ENCODE assay signal across 1 cellular context in genomic region chr2:228103379-228103778, GRCh38.
TF ChIP-seq lines count a peak whose summit lies in the region.

No MANE protein-coding gene starts in this region.

TF ChIP-seq in HepG2, 621 proteins besides CTCF, POLR2A, EP300 and RAD21 (continued from another document):
- TF ChIP-seq ZNF609 (CRISPR knock-in tag; IDR thresholded peaks at IDR 0.05; ENCODE audit: borderline replicate concordance) (no peak), ZNF432 (CRISPR knock-in tag; IDR thresholded peaks at IDR 0.05; ENCODE audit: borderline replicate concordance) (no peak), ATM (IDR thresholded peaks at IDR 0.05; ENCODE audit: borderline replicate concordance) (no peak), REXO4 (CRISPR knock-in tag; IDR thresholded peaks at IDR 0.05; ENCODE audit: borderline replicate concordance) (no peak), GRHL1 (CRISPR knock-in tag; conservative IDR thresholded peaks at IDR 0.05) (no peak), ZNF775 (CRISPR knock-in tag; IDR thresholded peaks at IDR 0.05; ENCODE audit: borderline replicate concordance) (no peak), ZNF614 (CRISPR knock-in tag; IDR thresholded peaks at IDR 0.05; ENCODE audit: borderline replicate concordance) (no peak), SNAI1 (CRISPR knock-in tag; IDR thresholded peaks at IDR 0.05; ENCODE audit: borderline replicate concordance) (no peak), IKZF4 (CRISPR knock-in tag; IDR thresholded peaks at IDR 0.05; ENCODE audit: borderline replicate concordance, low read depth, not compliant biosample characterization) (no peak), ZNF34 (CRISPR knock-in tag; IDR thresholded peaks at IDR 0.05; ENCODE audit: borderline replicate concordance) (no peak)
- TF ChIP-seq, protein P1, sequence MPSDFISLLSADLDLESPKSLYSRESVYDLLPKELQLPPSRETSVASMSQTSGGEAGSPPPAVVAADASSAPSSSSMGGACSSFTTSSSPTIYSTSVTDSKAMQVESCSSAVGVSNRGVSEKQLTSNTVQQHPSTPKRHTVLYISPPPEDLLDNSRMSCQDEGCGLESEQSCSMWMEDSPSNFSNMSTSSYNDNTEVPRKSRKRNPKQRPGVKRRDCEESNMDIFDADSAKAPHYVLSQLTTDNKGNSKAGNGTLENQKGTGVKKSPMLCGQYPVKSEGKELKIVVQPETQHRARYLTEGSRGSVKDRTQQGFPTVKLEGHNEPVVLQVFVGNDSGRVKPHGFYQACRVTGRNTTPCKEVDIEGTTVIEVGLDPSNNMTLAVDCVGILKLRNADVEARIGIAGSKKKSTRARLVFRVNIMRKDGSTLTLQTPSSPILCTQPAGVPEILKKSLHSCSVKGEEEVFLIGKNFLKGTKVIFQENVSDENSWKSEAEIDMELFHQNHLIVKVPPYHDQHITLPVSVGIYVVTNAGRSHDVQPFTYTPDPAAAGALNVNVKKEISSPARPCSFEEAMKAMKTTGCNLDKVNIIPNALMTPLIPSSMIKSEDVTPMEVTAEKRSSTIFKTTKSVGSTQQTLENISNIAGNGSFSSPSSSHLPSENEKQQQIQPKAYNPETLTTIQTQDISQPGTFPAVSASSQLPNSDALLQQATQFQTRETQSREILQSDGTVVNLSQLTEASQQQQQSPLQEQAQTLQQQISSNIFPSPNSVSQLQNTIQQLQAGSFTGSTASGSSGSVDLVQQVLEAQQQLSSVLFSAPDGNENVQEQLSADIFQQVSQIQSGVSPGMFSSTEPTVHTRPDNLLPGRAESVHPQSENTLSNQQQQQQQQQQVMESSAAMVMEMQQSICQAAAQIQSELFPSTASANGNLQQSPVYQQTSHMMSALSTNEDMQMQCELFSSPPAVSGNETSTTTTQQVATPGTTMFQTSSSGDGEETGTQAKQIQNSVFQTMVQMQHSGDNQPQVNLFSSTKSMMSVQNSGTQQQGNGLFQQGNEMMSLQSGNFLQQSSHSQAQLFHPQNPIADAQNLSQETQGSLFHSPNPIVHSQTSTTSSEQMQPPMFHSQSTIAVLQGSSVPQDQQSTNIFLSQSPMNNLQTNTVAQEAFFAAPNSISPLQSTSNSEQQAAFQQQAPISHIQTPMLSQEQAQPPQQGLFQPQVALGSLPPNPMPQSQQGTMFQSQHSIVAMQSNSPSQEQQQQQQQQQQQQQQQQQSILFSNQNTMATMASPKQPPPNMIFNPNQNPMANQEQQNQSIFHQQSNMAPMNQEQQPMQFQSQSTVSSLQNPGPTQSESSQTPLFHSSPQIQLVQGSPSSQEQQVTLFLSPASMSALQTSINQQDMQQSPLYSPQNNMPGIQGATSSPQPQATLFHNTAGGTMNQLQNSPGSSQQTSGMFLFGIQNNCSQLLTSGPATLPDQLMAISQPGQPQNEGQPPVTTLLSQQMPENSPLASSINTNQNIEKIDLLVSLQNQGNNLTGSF (CRISPR knock-in tag; IDR thresholded peaks at IDR 0.05), result no peak
TF ChIP-seq in HepG2: peak in this region for 0.
